ENCODE assay signal across 8 cellular contexts in the genomic region with DNA sequence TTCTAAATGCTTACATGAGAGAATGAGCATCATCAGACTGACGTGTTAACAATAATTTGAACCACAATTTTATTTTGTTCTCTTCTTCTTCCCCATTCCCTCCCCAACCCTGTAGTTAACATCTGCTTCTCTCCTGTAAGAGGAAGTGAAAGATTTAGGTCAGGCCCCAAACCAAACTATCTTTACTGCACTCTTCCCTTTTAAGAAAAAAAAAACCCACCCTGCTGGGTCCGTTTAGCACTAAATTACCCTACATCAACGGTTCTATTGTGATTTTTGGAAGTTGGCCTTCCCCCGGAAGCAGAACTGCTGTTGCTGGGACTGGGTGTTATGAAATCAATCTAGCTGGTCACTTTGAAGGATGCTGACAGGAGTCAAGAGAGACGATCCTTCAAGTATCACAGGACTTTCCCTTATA. TPM values are rescaled to one million over a fixed set of nuclear protein-coding genes. Genes with fewer than 3 reads are reported as not detected.
DNase-seq lines count a peak whose midpoint lies in the region; ATAC-seq, FAIRE-seq and TF ChIP-seq lines count a peak whose summit lies in the region.

No MANE protein-coding gene starts in this region.

- H3K27me3 ChIP-seq in osteoblast (ENCODE audit: insufficient read depth, low read length) = no peaks in the 10 kb centered on the region
- no peaks in the 10 kb centered on the region for H3K27me3 ChIP-seq in smooth muscle cell (ENCODE audit: low read depth)

- H3K79me2 ChIP-seq in osteoblast (ENCODE audit: insufficient read depth, low read length) (no peaks in the 10 kb centered on the region), smooth muscle cell (ENCODE audit: low read depth) (no peaks in the 10 kb centered on the region)

- H3K27ac ChIP-seq in osteoblast (ENCODE audit: low read depth, low read length) (no peak overlapping the region), smooth muscle cell (ENCODE audit: low read depth) (no peak overlapping the region)

- TF ChIP-seq CTCF in NB4 (IDR thresholded peaks at IDR 0.05; ENCODE audit: low read depth, low read length) (no peak), osteoblast (IDR thresholded peaks at IDR 0.05; ENCODE audit: extremely low read depth, low read depth, low read length) (no peak), smooth muscle cell (IDR thresholded peaks at IDR 0.05; ENCODE audit: borderline replicate concordance, insufficient read depth, poor library complexity, severe bottlenecking) (no peak)

- peaks cover 11% of the 10 kb centered on the region for H3K4me1 ChIP-seq in osteoblast (ENCODE audit: insufficient read depth, low read length)
- H3K4me1 ChIP-seq in smooth muscle cell (ENCODE audit: low read depth) = no peaks in the 10 kb centered on the region

- H3K9me3 ChIP-seq in osteoblast (ENCODE audit: low read depth, low read length) = no peaks in the 10 kb centered on the region
- H3K9me3 ChIP-seq in smooth muscle cell (replicated peaks; ENCODE audit: low read depth) = peaks cover 7% of the 10 kb centered on the region

- ATAC-seq in GM19043 (IDR thresholded peaks at IDR 0.05; ENCODE audit: low read depth, unreplicated experiment) = peak; percentile 81
- peak; percentile 88 for ATAC-seq in HG02852 (IDR thresholded peaks at IDR 0.05; ENCODE audit: unreplicated experiment)

- H3K36me3 ChIP-seq in osteoblast (ENCODE audit: insufficient read depth, low read length) (no peaks in the 10 kb centered on the region), smooth muscle cell (ENCODE audit: low read depth) (no peaks in the 10 kb centered on the region)

- no peak overlapping the region for H3K9ac ChIP-seq in smooth muscle cell (ENCODE audit: low read depth)

- no peaks in the 10 kb centered on the region for H4K20me1 ChIP-seq in osteoblast (ENCODE audit: insufficient read depth, low read length)
- H4K20me1 ChIP-seq in smooth muscle cell (ENCODE audit: low read depth) = no peaks in the 10 kb centered on the region

- no peak overlapping the region for H3K4me3 ChIP-seq in NB4 (ENCODE audit: low read depth, low read length)
- no peak overlapping the region for H3K4me3 ChIP-seq in osteoblast (ENCODE audit: insufficient read depth, low read length)
- no peak overlapping the region for H3K4me3 ChIP-seq in smooth muscle cell

- H3K4me2 ChIP-seq in osteoblast (ENCODE audit: insufficient read depth, low read length) (no peak overlapping the region), smooth muscle cell (no peak overlapping the region)

- TF ChIP-seq POLR2A in NB4 (IDR thresholded peaks at IDR 0.05; ENCODE audit: extremely low read depth, insufficient read length) = no peak
- no peak for TF ChIP-seq POLR2A in H54 (IDR thresholded peaks at IDR 0.05; ENCODE audit: low read depth, low read length)

- H3F3A ChIP-seq in smooth muscle cell (ENCODE audit: low read depth) = peaks cover 4% of the 10 kb centered on the region

- peak; percentile 70 for DNase-seq in NB4 (ENCODE audit: low read depth)
- no peak for DNase-seq in osteoblast (ENCODE audit: insufficient read length, low spot score, missing footprints)
- no peak for DNase-seq in H54 (ENCODE audit: insufficient read length, low spot score)
- DNase-seq in HPDE6-E6E7 (ENCODE audit: extremely low spot score) = no peak
- DNase-seq in smooth muscle cell (lab: John Stamatoyannopoulos, UW; ENCODE audit: unreplicated experiment) = no peak
- no peak for DNase-seq in HCEC 1CT

- FAIRE-seq in H54 (lab: Jason Lieb, UNC) = no peak

- 62% methylated on average over 5 of the region's 5 CpGs for WGBS in smooth muscle cell (ENCODE audit: low lambda C conversion rate)

- H2AFZ ChIP-seq in osteoblast (ENCODE audit: low read length) = peak overlapping the region; percentile 40
- H2AFZ ChIP-seq in smooth muscle cell (ENCODE audit: low read depth) = no peak overlapping the region

RNA-seq across cellular contexts. Expression of a gene that starts 49.4 kb away (rescaled TPM):
- total RNA-seq in osteoblast = 51.9 and 55.0 TPM in 2 replicates
- 236 and 307 TPM in 2 replicates for total RNA-seq in smooth muscle cell
- polyA plus RNA-seq in smooth muscle cell = 269 and 306 TPM in 2 replicates
